In genomic region chr22:26922804-26923203, GRCh38 we compare ENCODE assay signal across 2 cellular contexts.
TF ChIP-seq lines count a peak whose summit lies in the region.

No MANE protein-coding gene starts in this region.

TF ChIP-seq in HCT116, 20 proteins besides CTCF, POLR2A, EP300 and RAD21:
- no peak for TF ChIP-seq SIN3A (IDR thresholded peaks at IDR 0.05; ENCODE audit: low read depth)
- TF ChIP-seq REST (IDR thresholded peaks at IDR 0.05; ENCODE audit: low read depth): peak; percentile 65
TF ChIP-seq in HCT116: peak in this region for 1.

TF ChIP-seq in liver, 16 proteins besides CTCF, POLR2A, EP300 and RAD21:
- TF ChIP-seq EGR1 (IDR thresholded peaks at IDR 0.05; ENCODE audit: low read depth in 2 of 2) (no peak), ATF3 (IDR thresholded peaks at IDR 0.05) (no peak), NR2F2 (IDR thresholded peaks at IDR 0.05) (no peak), JUND (IDR thresholded peaks at IDR 0.05) (no peak), REST (IDR thresholded peaks at IDR 0.05) (peak; percentile 95)
TF ChIP-seq in liver: peak in this region for 1.
